Comparison of ENCODE assay signal across 15 cellular contexts in the genomic region with DNA sequence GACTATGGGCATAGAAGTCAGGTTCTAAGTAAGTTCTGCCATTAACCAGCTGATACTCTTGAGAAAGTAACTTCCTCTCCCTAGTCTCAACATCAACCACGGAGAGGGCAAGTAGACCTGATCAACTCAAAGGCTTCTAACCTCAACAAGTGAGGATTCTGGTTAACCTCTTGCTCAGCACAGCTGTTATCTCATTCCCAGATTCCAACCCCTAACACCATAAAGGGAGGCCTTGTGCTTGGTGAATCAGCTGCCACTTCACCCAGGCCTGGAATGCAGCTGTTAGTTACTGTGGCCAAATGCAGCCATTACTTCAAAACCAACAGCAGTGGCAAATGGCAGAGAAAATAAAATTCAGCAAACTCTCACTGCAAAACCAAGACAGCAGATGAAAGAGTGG. TPM values are rescaled to one million over a fixed set of nuclear protein-coding genes. Genes with fewer than 3 reads are reported as not detected.
DNase-seq lines count a peak whose midpoint lies in the region; ATAC-seq and TF ChIP-seq lines count a peak whose summit lies in the region.
"Had no signal": no experiment of that assay in that cellular context is flagged by ENCODE, and none has a peak within 500 bp of the region (broad histone marks: within the 10 kb centered on the region; RNA-seq: fewer than 3 reads in every experiment).

No MANE protein-coding gene starts in this region.

- POLR2A ChIA-PET in PC-9 (lab: Charles Lee; ENCODE audit: unreplicated experiment) (no interaction called here), OCI-LY7 (lab: Charles Lee) (no interaction called here)

- no peak overlapping the region for H2AFZ ChIP-seq in PC-9
- H2AFZ ChIP-seq in OCI-LY7 (ENCODE audit: low read length): no peak overlapping the region
- H2AFZ ChIP-seq: GM23248 had no signal

- no peaks in the 10 kb centered on the region for H3K36me3 ChIP-seq in neutrophil
- H3K36me3 ChIP-seq in PC-9 (ENCODE audit: low read depth): no peaks in the 10 kb centered on the region; the same call in none of the 2 replicates
- H3K36me3 ChIP-seq in OCI-LY7 (ENCODE audit: insufficient read depth, low read length): peaks cover 11% of the 10 kb centered on the region; the same call in 1 of the 2 replicates
- H3K36me3 ChIP-seq: SJSA1 had no signal

- H3K4me2 ChIP-seq in PC-9 (no peak overlapping the region), OCI-LY7 (ENCODE audit: low read length) (no peak overlapping the region)

- no peak for TF ChIP-seq CTCF in neutrophil (IDR thresholded peaks at IDR 0.05)
- no peak for TF ChIP-seq CTCF in PC-9 (conservative IDR thresholded peaks at IDR 0.05)
- no peak for TF ChIP-seq CTCF in OCI-LY7 (conservative IDR thresholded peaks at IDR 0.05; ENCODE audit: low read length)

- peak overlapping the region; percentile 29 for H3K27ac ChIP-seq in neutrophil
- H3K27ac ChIP-seq in PC-9: no peak overlapping the region
- no peak overlapping the region for H3K27ac ChIP-seq in OCI-LY7 (ENCODE audit: low read depth, low read length, poor library complexity, severe bottlenecking)
- H3K27ac ChIP-seq: GM23248, RWPE1, SJSA1 had no signal

- intact Hi-C loops in PC-9 (cut with micrococcal nuclease; ENCODE audit: unreplicated experiment): no loop called here
- intact Hi-C loops in OCI-LY7 (cut with micrococcal nuclease; ENCODE audit: unreplicated experiment): no loop called here

- H4K20me1 ChIP-seq in PC-9 (ENCODE audit: insufficient read depth): 0 out of 2 replicates have a peak, but pooled peaks cover 11% of the 10 kb centered on the region
- no peaks in the 10 kb centered on the region for H4K20me1 ChIP-seq in OCI-LY7 (ENCODE audit: insufficient read depth, low read length)

- no peaks in the 10 kb centered on the region for H3K9me3 ChIP-seq in neutrophil
- H3K9me3 ChIP-seq in PC-9 (ENCODE audit: insufficient read depth, low read depth): no peaks in the 10 kb centered on the region
- H3K9me3 ChIP-seq in OCI-LY7 (ENCODE audit: low read length): no peaks in the 10 kb centered on the region
- H3K9me3 ChIP-seq: SJSA1 had no signal

- ATAC-seq in HG03432 (IDR thresholded peaks at IDR 0.05; ENCODE audit: unreplicated experiment): no peak
- ATAC-seq: HCT116 had no signal

- H3K4me1 ChIP-seq in neutrophil (ENCODE audit: control insufficient read depth in 1 of 2, insufficient read depth in 1 of 2, low read depth in 1 of 2, low read length in 1 of 2) (peaks cover 58 to 65% of the 10 kb centered on the region in 2 experiments), PC-9 (replicated peaks; ENCODE audit: insufficient read depth) (no peaks in the 10 kb centered on the region), OCI-LY7 (ENCODE audit: insufficient read depth, low read length, poor library complexity, severe bottlenecking) (no peaks in the 10 kb centered on the region)
- H3K4me1 ChIP-seq: SJSA1 had no signal

- CTCF ChIA-PET in PC-9 (lab: Charles Lee): no interaction called here
- CTCF ChIA-PET in OCI-LY7 (lab: Charles Lee; ENCODE audit: unreplicated experiment): no interaction called here

- H3K9me2 ChIP-seq in PC-9 (ENCODE audit: insufficient read depth) (no peaks in the 10 kb centered on the region), OCI-LY7 (ENCODE audit: insufficient read depth, low read length) (no peaks in the 10 kb centered on the region)

- no peaks in the 10 kb centered on the region for H3F3A ChIP-seq in PC-9 (ENCODE audit: insufficient read depth, low read depth)

- BruUV-seq in PC-9 (replicated peaks; lab: Mats Ljungman, UMichigan): no TSS peak
- BruUV-seq in OCI-LY7 (replicated peaks; lab: Mats Ljungman, UMichigan): no TSS peak

- H3K79me2 ChIP-seq in PC-9 (ENCODE audit: low read depth) (peaks cover 69% of the 10 kb centered on the region), OCI-LY7 (ENCODE audit: insufficient read depth, low read depth, low read length) (no peaks in the 10 kb centered on the region; the same call in 1 of the 2 replicates)

- H3K4me3 ChIP-seq in neutrophil (ENCODE audit: low read depth in 1 of 2, low read length in 1 of 2) (no peak overlapping the region), PC-9 (no peak overlapping the region), OCI-LY7 (ENCODE audit: low read depth, low read length, poor library complexity, severe bottlenecking) (no peak overlapping the region)
- H3K4me3 ChIP-seq: GM23248, SJSA1 had no signal

- H3K27me3 ChIP-seq in neutrophil (no peaks in the 10 kb centered on the region), PC-9 (ENCODE audit: insufficient read depth, low read depth) (no peaks in the 10 kb centered on the region)
- H3K27me3 ChIP-seq: SJSA1 had no signal

- DNase-seq in HT1080 (ENCODE audit: low read depth): peak; percentile 59
- peak; percentile 37 for DNase-seq in RPMI7951 (ENCODE audit: low read depth)
- peak; percentile 42 for DNase-seq in glomerular visceral epithelial cell (ENCODE audit: extremely low spot score)
- no peak for DNase-seq in PC-9
- DNase-seq in OCI-LY7 (ENCODE audit: low spot score): no peak
- DNase-seq: CD4-positive, alpha-beta memory T cell; GM23248; NCI-H1092 treated with DMSO at 0.1 percent for 48 hours; NCI-H1694; NCI-H748 treated with DMSO at 0.1 percent for 48 hours had no signal

RNA-seq across cellular contexts. Expression of a gene that starts 29.4 kb away (rescaled TPM):
- total RNA-seq in HT1080 (2014; rRNA removed; shearing (Covaris generic)): 46.3 and 62.7 TPM in 2 replicates
- 38.1 and 46.8 TPM in 2 replicates for polyA plus RNA-seq in HT1080 (2015; cell fraction: cytosol; rRNA removed)
- polyA plus RNA-seq in HT1080 (2015; cell fraction: nucleus; rRNA removed): 53.6 and 55.8 TPM in 2 replicates
- total RNA-seq in RPMI7951 (2014; rRNA removed; shearing (Covaris generic)): 1.7 and 3.2 TPM in 2 replicates
- total RNA-seq in PC-9 (2021) (2.4 and 3.1 TPM in 2 replicates), OCI-LY7 (2022) (20.1 and 25.6 TPM in 2 replicates)
- 13.5 and 14.8 TPM in 2 replicates for total RNA-seq in OCI-LY7 (2014; rRNA removed; shearing (Covaris generic))
- polyA plus RNA-seq: CD4-positive, alpha-beta memory T cell had no signal

Comparison
In these comparisons a context has a peak if more than half of its experiments do, and no peak if none do; other contexts are left out.
1. DNase-seq: peak in HT1080 (single experiment), RPMI7951 (single experiment) and glomerular visceral epithelial cell (single experiment); none in PC-9 (0 of 2) and OCI-LY7 (single experiment).